Comparison of ENCODE assay signal across 9 cellular contexts in genomic region chr4:184814686-184815045, GRCh38. TPM values are rescaled to one million over a fixed set of nuclear protein-coding genes. Genes with fewer than 3 reads are reported as not detected.
DNase-seq lines count a peak whose midpoint lies in the region; ATAC-seq and TF ChIP-seq lines count a peak whose summit lies in the region.
"Had no signal": no experiment of that assay in that cellular context is flagged by ENCODE, and none has a peak within 500 bp of the region (broad histone marks: within the 10 kb centered on the region; RNA-seq: fewer than 3 reads in every experiment).

No MANE protein-coding gene starts in this region.

- H3K4me3 ChIP-seq in retinal pigment epithelial cell (ENCODE audit: low read length) (peak overlapping the region; percentile 5), aorta (ENCODE audit: low read length in 2 of 2) (no peak overlapping the region)

- POLR2A ChIA-PET in RWPE1 (lab: Yijun Ruan, JAX; ENCODE audit: low non-redundant PET) = no interaction called here

- no peak for TF ChIP-seq CTCF in RWPE1 (conservative IDR thresholded peaks at IDR 0.05; ENCODE audit: low read depth)
- no peak for TF ChIP-seq CTCF in retinal pigment epithelial cell (conservative IDR thresholded peaks at IDR 0.05; ENCODE audit: low read depth, low read length)

- no peak for ATAC-seq in aorta (ENCODE audit: low FRiP score)

- intact Hi-C loops in aorta (cut with DNase I) = no loop called here

- no peaks in the 10 kb centered on the region for H3K4me1 ChIP-seq in aorta (ENCODE audit: control insufficient read depth in 1 of 2, insufficient read depth in 2 of 2, low read length in 2 of 2)

- DNase-seq in EH (ENCODE audit: low read depth) (peak; percentile 47), RWPE1 (ENCODE audit: low spot score) (no peak), glomerular visceral epithelial cell (ENCODE audit: extremely low spot score) (peak; percentile 46), retinal pigment epithelial cell (ENCODE audit: low read depth) (no peak), NCI-H446 (lab: John Stamatoyannopoulos, UW) (no peak), NCI-H345 (lab: John Stamatoyannopoulos, UW) (no peak), nucleus accumbens (lab: John Stamatoyannopoulos, UW) (no peak), aorta (no peak)
- DNase-seq: stimulated activated CD4-positive, alpha-beta T cell treated with anti-CD3 and anti-CD28 coated beads, Interleukin-12 subunit alpha, Interleukin-12 subunit beta, amount 100 ng/mL, for 4 hours had no signal

- H3K27me3 ChIP-seq in aorta (ENCODE audit: control insufficient read depth in 1 of 2, insufficient read depth in 2 of 2, low read length in 1 of 2) = no peaks in the 10 kb centered on the region

- CTCF ChIA-PET in RWPE1 (lab: Yijun Ruan, JAX) = no interaction called here

- H3K36me3 ChIP-seq in aorta (ENCODE audit: control insufficient read depth in 1 of 2, insufficient read depth in 2 of 2, low read length in 1 of 2) = no peaks in the 10 kb centered on the region

- peak overlapping the region; percentile 92 for H3K27ac ChIP-seq in RWPE1
- H3K27ac ChIP-seq in aorta (ENCODE audit: low read depth in 1 of 2, low read length in 2 of 2) = no peak overlapping the region

- no peaks in the 10 kb centered on the region for H3K9me3 ChIP-seq in aorta (ENCODE audit: control insufficient read depth, low read length)

- WGBS in aorta, 2 donors = 4 to 7% methylated on average over 5 of the region's 5 CpGs

RNA-seq across cellular contexts. Expression of gene ACSL1, which starts 11.1 kb away (rescaled TPM):
- total RNA-seq in aorta = 10 to 100 TPM; 61.3 to 97.8 TPM
- polyA plus RNA-seq in aorta = 10 to 100 TPM; 20.3 to 49.7 TPM

Comparison
In these comparisons a context has a peak if more than half of its experiments do, and no peak if none do; other contexts are left out.
1. DNase-seq: peak in EH (single experiment) and glomerular visceral epithelial cell (single experiment); none in RWPE1 (single experiment), retinal pigment epithelial cell (single experiment), NCI-H446 (0 of 2), NCI-H345 (single experiment), nucleus accumbens (0 of 56) and aorta (0 of 2).